ENCODE assay signal across 1 cellular context in the genomic region with DNA sequence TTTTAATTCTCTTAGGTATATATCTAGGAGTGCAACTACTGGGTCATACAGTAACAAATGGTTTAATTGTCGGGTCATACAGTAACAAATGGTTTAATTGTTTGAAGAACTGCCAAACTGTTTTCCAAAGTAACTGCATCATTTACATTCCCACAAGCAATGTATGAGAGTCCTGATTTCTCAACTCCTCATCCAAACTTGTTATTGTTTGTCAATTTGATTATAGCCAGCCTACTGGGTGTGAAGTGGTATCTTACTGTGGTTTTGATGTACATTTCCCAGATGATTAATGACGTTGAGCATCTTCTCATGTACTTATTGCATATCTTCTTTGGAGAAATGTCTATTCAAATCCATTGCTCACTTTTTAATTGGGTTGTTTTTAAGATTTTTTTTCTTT.
TF ChIP-seq lines count a peak whose summit lies in the region.

No MANE protein-coding gene starts in this region.

TF ChIP-seq in HepG2, 621 proteins besides CTCF, POLR2A, EP300 and RAD21 (continued from another document):
- TF ChIP-seq, protein P1, sequence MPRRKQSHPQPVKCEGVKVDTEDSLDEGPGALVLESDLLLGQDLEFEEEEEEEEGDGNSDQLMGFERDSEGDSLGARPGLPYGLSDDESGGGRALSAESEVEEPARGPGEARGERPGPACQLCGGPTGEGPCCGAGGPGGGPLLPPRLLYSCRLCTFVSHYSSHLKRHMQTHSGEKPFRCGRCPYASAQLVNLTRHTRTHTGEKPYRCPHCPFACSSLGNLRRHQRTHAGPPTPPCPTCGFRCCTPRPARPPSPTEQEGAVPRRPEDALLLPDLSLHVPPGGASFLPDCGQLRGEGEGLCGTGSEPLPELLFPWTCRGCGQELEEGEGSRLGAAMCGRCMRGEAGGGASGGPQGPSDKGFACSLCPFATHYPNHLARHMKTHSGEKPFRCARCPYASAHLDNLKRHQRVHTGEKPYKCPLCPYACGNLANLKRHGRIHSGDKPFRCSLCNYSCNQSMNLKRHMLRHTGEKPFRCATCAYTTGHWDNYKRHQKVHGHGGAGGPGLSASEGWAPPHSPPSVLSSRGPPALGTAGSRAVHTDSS (CRISPR knock-in tag; conservative IDR thresholded peaks at IDR 0.05), result no peak
- TF ChIP-seq, protein P2, sequence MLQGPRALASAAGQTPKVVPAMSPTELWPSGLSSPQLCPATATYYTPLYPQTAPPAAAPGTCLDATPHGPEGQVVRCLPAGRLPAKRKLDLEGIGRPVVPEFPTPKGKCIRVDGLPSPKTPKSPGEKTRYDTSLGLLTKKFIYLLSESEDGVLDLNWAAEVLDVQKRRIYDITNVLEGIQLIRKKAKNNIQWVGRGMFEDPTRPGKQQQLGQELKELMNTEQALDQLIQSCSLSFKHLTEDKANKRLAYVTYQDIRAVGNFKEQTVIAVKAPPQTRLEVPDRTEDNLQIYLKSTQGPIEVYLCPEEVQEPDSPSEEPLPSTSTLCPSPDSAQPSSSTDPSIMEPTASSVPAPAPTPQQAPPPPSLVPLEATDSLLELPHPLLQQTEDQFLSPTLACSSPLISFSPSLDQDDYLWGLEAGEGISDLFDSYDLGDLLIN (CRISPR knock-in tag; IDR thresholded peaks at IDR 0.05; ENCODE audit: borderline replicate concordance), result no peak
- no peak for TF ChIP-seq HES4 (CRISPR knock-in tag; IDR thresholded peaks at IDR 0.05; ENCODE audit: borderline replicate concordance)
- no peak for TF ChIP-seq ZNF451 (CRISPR knock-in tag; IDR thresholded peaks at IDR 0.05)
- no peak for TF ChIP-seq HNRNPUL1 (IDR thresholded peaks at IDR 0.05; ENCODE audit: low read depth, low read length)
- TF ChIP-seq ZBTB7B (CRISPR knock-in tag; IDR thresholded peaks at IDR 0.05), result no peak
- no peak for TF ChIP-seq SAP130 (CRISPR knock-in tag; IDR thresholded peaks at IDR 0.05; ENCODE audit: low read depth)
- TF ChIP-seq MATR3 (CRISPR knock-in tag; IDR thresholded peaks at IDR 0.05), result no peak
- no peak for TF ChIP-seq BHLHE40 (IDR thresholded peaks at IDR 0.05; ENCODE audit: low read length)
- TF ChIP-seq, protein P3, sequence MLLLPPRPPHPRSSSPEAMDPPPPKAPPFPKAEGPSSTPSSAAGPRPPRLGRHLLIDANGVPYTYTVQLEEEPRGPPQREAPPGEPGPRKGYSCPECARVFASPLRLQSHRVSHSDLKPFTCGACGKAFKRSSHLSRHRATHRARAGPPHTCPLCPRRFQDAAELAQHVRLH (CRISPR knock-in tag; IDR thresholded peaks at IDR 0.05; ENCODE audit: borderline replicate concordance, low read depth), result no peak
TF ChIP-seq in HepG2: peak in this region for 0.
